ENCODE assay signal across 28 cellular contexts in genomic region chr12:71010143-71010479, GRCh38.
"Had no signal": no experiment of that assay in that cellular context is flagged by ENCODE, and none has a peak within 500 bp of the region (broad histone marks: within the 10 kb centered on the region; RNA-seq: fewer than 3 reads in every experiment).

No MANE protein-coding gene starts in this region.

- H3K27me3 Mint-ChIP-seq: activated CD4-positive, alpha-beta T cell treated with anti-CD3 and anti-CD28 coated beads, Interleukin-2, amount 10 ng/mL, durations not matched to agents 7 days and 5 days; activated CD8-positive, alpha-beta T cell treated with anti-CD3 and anti-CD28 coated beads for 36 hours; activated T-helper 17 cell treated with anti-CD3 and anti-CD28 coated beads, Interleukin-2, amount 50 U/mL, for 72 hours; effector memory CD8-positive, alpha-beta T cell had no signal

- ATAC-seq: activated CD8-positive, alpha-beta T cell treated with anti-CD3 and anti-CD28 coated beads for 36 hours; activated T-cell treated with anti-CD3 and anti-CD28 coated beads, Interleukin-2, amount 50 U/mL, for 4 hours; activated T-helper 17 cell treated with anti-CD3 and anti-CD28 coated beads, Interleukin-2, amount 50 U/mL, for 72 hours; effector memory CD8-positive, alpha-beta T cell; pancreas; sciatic nerve; WTC11 had no signal

- H3K27ac Mint-ChIP-seq: activated CD4-positive, alpha-beta T cell treated with anti-CD3 and anti-CD28 coated beads, Interleukin-2, amount 10 ng/mL, durations not matched to agents 7 days and 5 days; activated CD8-positive, alpha-beta T cell treated with anti-CD3 and anti-CD28 coated beads for 36 hours; activated T-helper 17 cell treated with anti-CD3 and anti-CD28 coated beads, Interleukin-2, amount 50 U/mL, for 72 hours; effector memory CD8-positive, alpha-beta T cell; nephron; T-helper 1 cell treated with Interleukin-12 subunit alpha and Interleukin-12 subunit beta and Interleukin-4 antibody, amounts not matched to agents 30 μg/mL and 1 μg/mL, for 36 hours; WTC11 had no signal

- H3K4me1 Mint-ChIP-seq: activated CD4-positive, alpha-beta T cell treated with anti-CD3 and anti-CD28 coated beads, Interleukin-2, amount 10 ng/mL, durations not matched to agents 7 days and 5 days; activated T-helper 17 cell treated with anti-CD3 and anti-CD28 coated beads, Interleukin-2, amount 50 U/mL, for 72 hours; nephron had no signal

- H3K9me3 Mint-ChIP-seq: activated CD4-positive, alpha-beta T cell treated with anti-CD3 and anti-CD28 coated beads, Interleukin-2, amount 10 ng/mL, durations not matched to agents 7 days and 5 days; activated CD8-positive, alpha-beta T cell treated with anti-CD3 and anti-CD28 coated beads for 36 hours; activated T-cell treated with anti-CD3 and anti-CD28 coated beads, Interleukin-2, amount 50 U/mL, for 4 hours; activated T-helper 17 cell treated with anti-CD3 and anti-CD28 coated beads, Interleukin-2, amount 50 U/mL, for 72 hours; nephron; T-helper 1 cell treated with Interleukin-12 subunit alpha and Interleukin-12 subunit beta and Interleukin-4 antibody, amounts not matched to agents 30 μg/mL and 1 μg/mL, for 36 hours; WTC11 had no signal

- H3K4me3 Mint-ChIP-seq: activated CD4-positive, alpha-beta T cell treated with anti-CD3 and anti-CD28 coated beads, Interleukin-2, amount 10 ng/mL, durations not matched to agents 7 days and 5 days; activated CD8-positive, alpha-beta T cell treated with anti-CD3 and anti-CD28 coated beads for 36 hours; activated T-cell treated with anti-CD3 and anti-CD28 coated beads, Interleukin-2, amount 50 U/mL, for 4 hours; activated T-helper 17 cell treated with anti-CD3 and anti-CD28 coated beads, Interleukin-2, amount 50 U/mL, for 72 hours; effector memory CD8-positive, alpha-beta T cell; nephron; T-helper 1 cell treated with Interleukin-12 subunit alpha and Interleukin-12 subunit beta and Interleukin-4 antibody, amounts not matched to agents 30 μg/mL and 1 μg/mL, for 36 hours; WTC11 had no signal

- DNase-seq: activated CD4-positive, alpha-beta T cell treated with anti-CD3 and anti-CD28 coated beads for 1 hour; activated CD4-positive, alpha-beta T cell treated with anti-CD3 and anti-CD28 coated beads, Interleukin-2, amount 10 ng/mL, durations not matched to agents 7 days and 5 days; activated CD8-positive, alpha-beta T cell treated with anti-CD3 and anti-CD28 coated beads for 36 hours; activated gamma-delta T cell treated with Interleukin-2 at 50 U/mL for 16 hours; activated naive CD4-positive, alpha-beta T cell treated with anti-CD3 and anti-CD28 coated beads, Interleukin-2, amount 50 U/mL, for 16 hours; activated T-cell treated with anti-CD3 and anti-CD28 coated beads, Interleukin-2, amount 50 U/mL, for 4 hours; amniotic stem cell; brain microvascular endothelial cell; cortex of kidney; effector memory CD8-positive, alpha-beta T cell; foreskin melanocyte; left ventricle myocardium inferior; pancreas; retina; small intestine; stimulated activated CD4-positive, alpha-beta T cell treated with anti-CD3 and anti-CD28 coated beads, Interleukin-4, amount 100 ng/mL, for 24 hours; stimulated activated CD8-positive, alpha-beta memory T cell treated with anti-CD3 and anti-CD28 coated beads, Interleukin-4, amount 100 ng/mL, for 48 hours; stimulated activated naive CD4-positive, alpha-beta T cell; SW 1271; T1000; trophoblast cell had no signal

- H3K4me3 ChIP-seq: left ventricle myocardium inferior, pancreas, prostate gland, thoracic aorta had no signal
